Comparison of ENCODE assay signal across 19 cellular contexts in the genomic region with DNA sequence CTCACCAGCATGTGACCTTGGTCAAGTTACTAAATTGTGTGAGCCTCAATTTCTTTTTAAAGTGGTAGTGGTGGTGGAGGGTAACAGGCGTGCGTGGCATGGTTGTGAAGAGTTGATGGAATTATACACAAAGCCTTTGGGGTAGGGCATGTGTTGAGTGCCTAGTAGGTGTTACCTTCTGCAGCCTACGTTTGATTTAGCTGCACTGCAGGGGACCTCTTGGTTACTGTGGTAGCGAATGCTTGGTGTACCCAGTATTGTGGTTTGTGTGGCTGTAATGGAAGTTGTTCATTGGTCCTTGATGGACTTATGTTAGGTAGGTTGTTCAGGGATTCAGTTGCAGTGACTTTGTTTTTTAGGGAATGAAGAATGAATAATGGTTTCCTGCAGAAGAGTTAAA. TPM values are rescaled to one million over a fixed set of nuclear protein-coding genes. Genes with fewer than 3 reads are reported as not detected.
A peak's percentile ranks its signal among the peaks of the same experiment; 100 is the strongest.
DNase-seq lines count a peak whose midpoint lies in the region; ATAC-seq and TF ChIP-seq lines count a peak whose summit lies in the region.
"Had no signal": no experiment of that assay in that cellular context is flagged by ENCODE, and none has a peak within 500 bp of the region (broad histone marks: within the 10 kb centered on the region; RNA-seq: fewer than 3 reads in every experiment).

No MANE protein-coding gene starts in this region.

- peaks cover 85% of the 10 kb centered on the region for H3K4me1 Mint-ChIP-seq in activated CD4-positive, alpha-beta T cell treated with anti-CD3 and anti-CD28 coated beads, Interleukin-2, amount 10 ng/mL, durations not matched to agents 7 days and 5 days
- H3K4me1 Mint-ChIP-seq in central memory CD8-positive, alpha-beta T cell, result peaks cover 46% of the 10 kb centered on the region
- H3K4me1 Mint-ChIP-seq in progenitor cell of endocrine pancreas (ENCODE audit: low read depth), result peaks cover 6% of the 10 kb centered on the region

- peak overlapping the region; percentile 64; the same call in 1 of the 2 replicates for H3K27ac ChIP-seq in SK-N-MC
- H3K27ac ChIP-seq: colonic mucosa, GM23248 had no signal

- peak; percentile 43 for ATAC-seq in central memory CD8-positive, alpha-beta T cell (replicated peaks; ENCODE audit: extremely low read depth, poor library complexity, severe bottlenecking)
- ATAC-seq in HG03439 (IDR thresholded peaks at IDR 0.05; ENCODE audit: unreplicated experiment) (no peak), HG03280 (IDR thresholded peaks at IDR 0.05; ENCODE audit: unreplicated experiment) (no peak)

- no peaks in the 10 kb centered on the region for H3K9me3 Mint-ChIP-seq in activated CD4-positive, alpha-beta T cell treated with anti-CD3 and anti-CD28 coated beads, Interleukin-2, amount 10 ng/mL, durations not matched to agents 7 days and 5 days
- H3K9me3 Mint-ChIP-seq in central memory CD8-positive, alpha-beta T cell, result no peaks in the 10 kb centered on the region
- no peaks in the 10 kb centered on the region for H3K9me3 Mint-ChIP-seq in progenitor cell of endocrine pancreas (ENCODE audit: low read depth)

- no peaks in the 10 kb centered on the region for H3K9me3 ChIP-seq in SK-N-MC (ENCODE audit: low read depth, low read length)
- H3K9me3 ChIP-seq: colonic mucosa had no signal

- no peak for DNase-seq in activated CD4-positive, alpha-beta T cell treated with anti-CD3 and anti-CD28 coated beads, Interleukin-2, amount 10 ng/mL, durations not matched to agents 7 days and 5 days
- no peak for DNase-seq in activated CD4-positive, alpha-beta T cell treated with anti-CD3 and anti-CD28 coated beads for 4 hours
- DNase-seq in SK-N-MC (ENCODE audit: low read depth, low spot score) (no peak), progenitor cell of endocrine pancreas (ENCODE audit: low spot score, unreplicated experiment) (no peak), globus pallidus (ENCODE audit: low spot score) (no peak)
- DNase-seq in central memory CD8-positive, alpha-beta T cell (ENCODE audit: low spot score in 2 of 2), result no peak
- DNase-seq: amygdala; colonic mucosa; GM23248; NCI-H1694 treated with DMSO at 0.1 percent for 48 hours; NCI-H524 treated with DMSO at 0.1 percent for 48 hours; stimulated activated CD4-positive, alpha-beta T cell treated with anti-CD3 and anti-CD28 coated beads, Interleukin-4, amount 100 ng/mL, for 24 hours had no signal

- H3K9ac ChIP-seq in SK-N-MC (ENCODE audit: insufficient read length), result no peak overlapping the region
- H3K9ac ChIP-seq: GM23248 had no signal

- POLR2A ChIA-PET in activated CD4-positive, alpha-beta T cell treated with anti-CD3 and anti-CD28 coated beads, Interleukin-2, amount 10 ng/mL, durations not matched to agents 7 days and 5 days (lab: Charles Lee), result no interaction called here

- no peaks in the 10 kb centered on the region for H3K27me3 Mint-ChIP-seq in activated CD4-positive, alpha-beta T cell treated with anti-CD3 and anti-CD28 coated beads, Interleukin-2, amount 10 ng/mL, durations not matched to agents 7 days and 5 days
- H3K27me3 Mint-ChIP-seq in central memory CD8-positive, alpha-beta T cell, result no peaks in the 10 kb centered on the region
- no peaks in the 10 kb centered on the region for H3K27me3 Mint-ChIP-seq in progenitor cell of endocrine pancreas

- H3K4me3 ChIP-seq in SK-N-MC, result no peak overlapping the region
- H3K4me3 ChIP-seq: colonic mucosa, GM23248 had no signal

- CTCF ChIA-PET in activated CD4-positive, alpha-beta T cell treated with anti-CD3 and anti-CD28 coated beads, Interleukin-2, amount 10 ng/mL, durations not matched to agents 7 days and 5 days (lab: Charles Lee), result interaction anchor here (1.2 to 1.5 kb wide), 2 partner anchors 20 to 103 kb away, joined by 3 to 4 read pairs; no protein-coding TSS in a partner anchor

- TF ChIP-seq CTCF in progenitor cell of endocrine pancreas (IDR thresholded peaks at IDR 0.05; ENCODE audit: unreplicated experiment), result no peak

- H3K36me3 Mint-ChIP-seq in activated CD4-positive, alpha-beta T cell treated with anti-CD3 and anti-CD28 coated beads, Interleukin-2, amount 10 ng/mL, durations not matched to agents 7 days and 5 days (ENCODE audit: low read depth), result peaks cover 73% of the 10 kb centered on the region
- peaks cover 74% of the 10 kb centered on the region for H3K36me3 Mint-ChIP-seq in central memory CD8-positive, alpha-beta T cell (ENCODE audit: insufficient read depth)
- H3K36me3 Mint-ChIP-seq in progenitor cell of endocrine pancreas (ENCODE audit: insufficient read depth), result peaks cover 27% of the 10 kb centered on the region

- H3K27ac Mint-ChIP-seq in activated CD4-positive, alpha-beta T cell treated with anti-CD3 and anti-CD28 coated beads, Interleukin-2, amount 10 ng/mL, durations not matched to agents 7 days and 5 days, result peak overlapping the region; percentile 74
- H3K27ac Mint-ChIP-seq in central memory CD8-positive, alpha-beta T cell (ENCODE audit: low read depth), result peak overlapping the region; percentile 19
- peak overlapping the region; percentile 30 for H3K27ac Mint-ChIP-seq in progenitor cell of endocrine pancreas

- peaks cover 83% of the 10 kb centered on the region for H3K36me3 ChIP-seq in SK-N-MC (ENCODE audit: insufficient read depth, low read length)

- H3K4me3 Mint-ChIP-seq in activated CD4-positive, alpha-beta T cell treated with anti-CD3 and anti-CD28 coated beads, Interleukin-2, amount 10 ng/mL, durations not matched to agents 7 days and 5 days, result peak overlapping the region; percentile 10
- H3K4me3 Mint-ChIP-seq in central memory CD8-positive, alpha-beta T cell, result peak overlapping the region; percentile 35
- no peak overlapping the region for H3K4me3 Mint-ChIP-seq in progenitor cell of endocrine pancreas (ENCODE audit: low read depth)
- H3K4me3 Mint-ChIP-seq: CD14-positive monocyte had no signal

RNA-seq across cellular contexts. Expression of a gene that starts 24.6 kb away (rescaled TPM):
- total RNA-seq in activated CD4-positive, alpha-beta T cell treated with anti-CD3 and anti-CD28 coated beads, Interleukin-2, amount 10 ng/mL, durations not matched to agents 7 days and 5 days, result 1 to 10 TPM; 3.8 to 6.7 TPM
- total RNA-seq in progenitor cell of endocrine pancreas, result 0.89 and 1.3 TPM in 2 replicates
- total RNA-seq: epithelial cell of proximal tubule, glomerular endothelial cell, GM23248, MCF 10A, SK-MEL-5 had no signal

RNA-seq across cellular contexts. Expression of a gene that starts 33.1 kb away (rescaled TPM):
- total RNA-seq in activated CD4-positive, alpha-beta T cell treated with anti-CD3 and anti-CD28 coated beads, Interleukin-2, amount 10 ng/mL, durations not matched to agents 7 days and 5 days, result 100 to 1,000 TPM; 248 to 265 TPM
- 320 and 333 TPM in 2 replicates for total RNA-seq in progenitor cell of endocrine pancreas

RNA-seq across cellular contexts. Expression of a gene that starts 36.1 kb away (rescaled TPM):
- 10 to 100 TPM; 46.8 to 47.3 TPM for total RNA-seq in activated CD4-positive, alpha-beta T cell treated with anti-CD3 and anti-CD28 coated beads, Interleukin-2, amount 10 ng/mL, durations not matched to agents 7 days and 5 days
- total RNA-seq in progenitor cell of endocrine pancreas, result 31.5 and 37.7 TPM in 2 replicates

Comparison
In these comparisons a context has a peak if more than half of its experiments do, and no peak if none do; other contexts are left out.
1. H3K27ac Mint-ChIP-seq: peak in every context shown above with its lines; median percentile 74 in activated CD4-positive, alpha-beta T cell treated with anti-CD3 and anti-CD28 coated beads, Interleukin-2, amount 10 ng/mL, durations not matched to agents 7 days and 5 days; 30 in progenitor cell of endocrine pancreas; 19 in central memory CD8-positive, alpha-beta T cell.